ENCODE assay signal across 19 cellular contexts in the genomic region with DNA sequence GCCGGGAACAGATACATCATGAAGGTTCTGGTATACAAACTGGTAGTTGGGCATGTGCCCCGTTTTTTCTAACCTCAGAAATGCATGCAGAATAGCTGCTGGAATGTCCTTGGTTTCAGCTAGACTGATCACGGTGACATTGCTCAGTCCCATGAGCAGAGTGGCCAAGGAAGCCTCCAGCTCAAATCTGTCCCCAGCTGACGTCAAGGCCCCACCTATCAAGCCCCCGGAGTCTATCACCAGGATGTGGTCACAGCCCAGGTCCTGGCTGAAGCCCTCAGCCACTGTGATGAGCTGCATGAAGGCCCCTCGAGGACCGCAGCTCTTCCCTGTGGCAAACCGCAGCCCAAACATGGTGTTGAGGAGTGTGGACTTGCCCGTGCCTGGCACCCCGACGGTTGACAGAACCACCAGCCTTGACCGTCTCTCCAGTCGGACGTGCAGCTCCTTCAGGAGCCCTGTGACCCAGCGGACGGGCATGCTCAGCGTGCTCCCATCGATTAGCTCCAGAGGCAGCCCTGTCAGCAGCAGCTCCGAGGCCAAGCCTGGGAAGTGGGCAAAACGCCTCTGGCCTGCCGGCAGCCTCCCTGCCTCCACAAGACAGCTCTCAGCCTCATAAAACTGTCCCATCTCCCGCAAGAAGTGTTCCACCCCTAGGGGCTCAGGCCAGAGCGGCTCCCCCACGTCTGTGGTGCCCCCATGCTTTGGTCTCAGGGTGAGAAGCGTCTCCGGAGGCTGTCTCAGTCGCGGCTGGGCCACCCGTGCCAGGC.
"Had no signal": no experiment of that assay in that cellular context is flagged by ENCODE, and none has a peak within 500 bp of the region (broad histone marks: within the 10 kb centered on the region; RNA-seq: fewer than 3 reads in every experiment).

No MANE protein-coding gene starts in this region.

- ATAC-seq: effector memory CD8-positive, alpha-beta T cell; mucosa of descending colon; WTC11 had no signal

- H3K27me3 Mint-ChIP-seq: activated CD4-positive, alpha-beta T cell treated with anti-CD3 and anti-CD28 coated beads, Interleukin-2, amount 10 ng/mL, durations not matched to agents 24 days and 14 days; activated naive CD8-positive, alpha-beta T cell treated with anti-CD3 and anti-CD28 coated beads for 36 hours; effector memory CD8-positive, alpha-beta T cell; naive thymus-derived CD4-positive, alpha-beta T cell; stimulated activated naive CD8-positive, alpha-beta T cell treated with anti-CD3 and anti-CD28 coated beads, Interleukin-15, Interleukin-2, amounts not matched to agents 100 ng/mL and 50 ng/mL, for 24 hours; type B pancreatic cell had no signal

- H3K4me3 ChIP-seq: mucosa of descending colon had no signal

- H3K4me3 Mint-ChIP-seq: activated CD4-positive, alpha-beta T cell treated with anti-CD3 and anti-CD28 coated beads, Interleukin-2, amount 10 ng/mL, durations not matched to agents 24 days and 14 days; activated naive CD8-positive, alpha-beta T cell treated with anti-CD3 and anti-CD28 coated beads for 36 hours; activated T-helper 1 cell treated with anti-CD3 and anti-CD28 coated beads, Interleukin-12 subunit alpha, Interleukin-12 subunit beta, Interleukin-2, Interleukin-4 antibody, amounts not matched to agents 30 ng/mL and 10 ng/mL and 1 ng/mL, durations not matched to agents 14 hours and 24 hours and 36 hours; effector memory CD8-positive, alpha-beta T cell; naive thymus-derived CD4-positive, alpha-beta T cell; stimulated activated naive CD8-positive, alpha-beta T cell treated with anti-CD3 and anti-CD28 coated beads, Interleukin-15, Interleukin-2, amounts not matched to agents 100 ng/mL and 50 ng/mL, for 24 hours; type B pancreatic cell; WTC11 had no signal

- H3K9me3 ChIP-seq: mucosa of descending colon had no signal

- H3K27ac ChIP-seq: brain microvascular endothelial cell, epithelial cell of prostate had no signal

- H3K27ac Mint-ChIP-seq: activated CD4-positive, alpha-beta T cell treated with anti-CD3 and anti-CD28 coated beads, Interleukin-2, amount 10 ng/mL, durations not matched to agents 24 days and 14 days; activated naive CD8-positive, alpha-beta T cell treated with anti-CD3 and anti-CD28 coated beads for 36 hours; activated T-helper 1 cell treated with anti-CD3 and anti-CD28 coated beads, Interleukin-12 subunit alpha, Interleukin-12 subunit beta, Interleukin-2, Interleukin-4 antibody, amounts not matched to agents 30 ng/mL and 10 ng/mL and 1 ng/mL, durations not matched to agents 14 hours and 24 hours and 36 hours; effector memory CD8-positive, alpha-beta T cell; stimulated activated naive CD8-positive, alpha-beta T cell treated with anti-CD3 and anti-CD28 coated beads, Interleukin-15, Interleukin-2, amounts not matched to agents 100 ng/mL and 50 ng/mL, for 24 hours; type B pancreatic cell; WTC11 had no signal

- H3K27me3 ChIP-seq: brain microvascular endothelial cell had no signal

- DNase-seq: activated CD4-positive, alpha-beta T cell treated with anti-CD3 and anti-CD28 coated beads, Interleukin-2, amount 10 ng/mL, durations not matched to agents 24 days and 14 days; activated naive CD8-positive, alpha-beta T cell treated with anti-CD3 and anti-CD28 coated beads for 36 hours; anterior cingulate cortex; brain microvascular endothelial cell; dermis blood vessel endothelial cell; effector memory CD8-positive, alpha-beta T cell; mammary epithelial cell; naive thymus-derived CD4-positive, alpha-beta T cell; retina; small intestine; stimulated activated CD4-positive, alpha-beta T cell treated with anti-CD3 and anti-CD28 coated beads, Interleukin-4, amount 100 ng/mL, for 4 hours; stimulated activated CD8-positive, alpha-beta memory T cell treated with anti-CD3 and anti-CD28 coated beads, Interleukin-4, amount 100 ng/mL, for 48 hours; SW 1271 had no signal

- H3K9me3 Mint-ChIP-seq: activated CD4-positive, alpha-beta T cell treated with anti-CD3 and anti-CD28 coated beads, Interleukin-2, amount 10 ng/mL, durations not matched to agents 24 days and 14 days; activated naive CD8-positive, alpha-beta T cell treated with anti-CD3 and anti-CD28 coated beads for 36 hours; effector memory CD8-positive, alpha-beta T cell; stimulated activated naive CD8-positive, alpha-beta T cell treated with anti-CD3 and anti-CD28 coated beads, Interleukin-15, Interleukin-2, amounts not matched to agents 100 ng/mL and 50 ng/mL, for 24 hours; type B pancreatic cell; WTC11 had no signal
